ENCODE assay signal across 1 cellular context in genomic region chr5:159220206-159220605, GRCh38.
TF ChIP-seq lines count a peak whose summit lies in the region.

No MANE protein-coding gene starts in this region.

TF ChIP-seq in K562, 482 proteins besides CTCF, POLR2A, EP300 and RAD21 (continued from another document):
- TF ChIP-seq CTCFL (IDR thresholded peaks at IDR 0.05; ENCODE audit: borderline replicate concordance, insufficient read depth, low read depth, low read length, poor library complexity, severe bottlenecking) (no peak), BDP1 (IDR thresholded peaks at IDR 0.05; ENCODE audit: insufficient read depth, insufficient read length) (no peak), CEBPB (tag; IDR thresholded peaks at IDR 0.05) (no peak), ASH1L (IDR thresholded peaks at IDR 0.05; ENCODE audit: borderline replicate concordance, low read depth, partially characterized antibody) (no peak), MEF2A (IDR thresholded peaks at IDR 0.05; ENCODE audit: control insufficient read depth, low read depth, low read length) (no peak), MTA1 (IDR thresholded peaks at IDR 0.05; ENCODE audit: borderline replicate concordance) (no peak), MBD1 (CRISPR knock-in tag; IDR thresholded peaks at IDR 0.05) (no peak), RBBP5 (IDR thresholded peaks at IDR 0.05; ENCODE audit: borderline replicate concordance, insufficient read depth, low read length, poor library complexity, severe bottlenecking) (no peak), ATF4 (CRISPR knock-in tag; IDR thresholded peaks at IDR 0.05) (no peak), MTA3 (IDR thresholded peaks at IDR 0.05; ENCODE audit: borderline replicate concordance) (no peak), NEUROD1 (IDR thresholded peaks at IDR 0.05; ENCODE audit: borderline replicate concordance, low read depth, low read length, partially characterized antibody) (no peak), ZNF12 (CRISPR knock-in tag; IDR thresholded peaks at IDR 0.05) (no peak), NKRF (IDR thresholded peaks at IDR 0.05; ENCODE audit: borderline replicate concordance) (no peak), SP2 (IDR thresholded peaks at IDR 0.05; ENCODE audit: extremely low read depth, low read depth, low read length, poor library complexity, severe bottlenecking) (no peak), ZNF644 (tag; IDR thresholded peaks at IDR 0.05; ENCODE audit: low read depth) (no peak)
TF ChIP-seq in K562: peak in this region for 0.
